8 cellular contexts compared by ENCODE assay signal in the genomic region with DNA sequence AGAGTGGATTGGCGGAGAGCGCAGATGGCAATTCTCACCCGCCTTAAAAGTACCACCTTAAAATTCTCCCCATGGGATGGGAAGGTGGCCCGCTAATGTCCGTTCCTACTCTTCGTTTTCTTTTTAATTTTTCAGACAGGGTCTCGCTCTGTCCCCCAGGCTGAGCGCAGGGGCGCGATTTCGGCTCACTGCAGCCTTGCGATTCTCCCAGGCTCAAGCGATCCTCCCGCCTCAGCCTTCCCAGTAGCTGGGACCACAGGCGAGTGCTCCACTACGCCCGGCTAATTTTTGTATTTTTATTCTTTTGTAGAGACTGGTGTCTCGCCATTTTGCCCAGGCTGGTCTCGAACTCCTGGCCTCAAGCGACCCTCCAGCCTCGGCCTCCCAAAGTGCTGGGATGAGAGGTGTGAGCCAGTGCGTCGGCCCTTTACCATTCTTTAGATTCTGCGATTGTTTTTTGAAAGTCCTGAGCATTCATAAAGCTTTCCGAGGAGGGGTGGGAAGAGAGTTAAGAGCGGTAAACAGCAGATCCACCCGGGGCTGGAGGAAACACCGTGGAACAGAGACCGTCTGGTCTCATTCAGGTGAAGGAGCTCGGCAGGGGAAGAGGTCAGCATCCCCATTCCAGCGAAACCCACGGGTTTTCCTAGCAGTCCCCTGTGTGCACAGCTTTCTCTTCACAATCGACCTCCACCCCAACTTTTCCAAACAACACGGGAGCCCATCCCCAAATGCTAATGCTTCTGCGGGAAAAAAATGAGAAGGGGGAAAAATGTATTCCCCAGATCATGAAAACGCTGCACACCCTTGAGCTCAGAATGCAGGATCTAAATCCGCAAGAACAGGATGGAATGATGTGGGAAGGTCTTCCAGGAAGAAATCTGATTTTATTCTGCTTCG.
DNase-seq lines count a peak whose midpoint lies in the region; ATAC-seq and TF ChIP-seq lines count a peak whose summit lies in the region.

No MANE protein-coding gene starts in this region.

- H2AFZ ChIP-seq in GM23248 (no peak overlapping the region), smooth muscle cell (ENCODE audit: low read depth) (peak overlapping the region; percentile 92)

- in situ Hi-C loops in GM23248 (cut with MboI) = no loop called here
- in situ Hi-C loops in KBM-7 (cut with MboI; ENCODE audit: low pct_unique_long_range_greater_than_20kb, low sequenced_read_pairs) = no loop called here

- H3K27ac Mint-ChIP-seq in WTC11 = no peak overlapping the region

- peak overlapping the region; percentile 53 for H3K4me3 ChIP-seq in GM23248
- peak overlapping the region; percentile 52 for H3K4me3 ChIP-seq in iPS-18a (ENCODE audit: low read length)
- peak overlapping the region; percentile 63 for H3K4me3 ChIP-seq in smooth muscle cell

- WGBS in GM23248 (ENCODE audit: low coverage in 1 of 2, low lambda C conversion rate in 2 of 2, missing lambda C conversion rate in 2 of 2), 2 experiments = 9 to 11% methylated on average over 38 of the region's 38 CpGs
- WGBS in smooth muscle cell (ENCODE audit: low lambda C conversion rate) = 32% methylated on average over 38 of the region's 38 CpGs

- DNase-seq in GM23248 = no peak
- no peak for DNase-seq in WTC11 (ENCODE audit: low spot score)
- DNase-seq in smooth muscle cell (lab: John Stamatoyannopoulos, UW; ENCODE audit: unreplicated experiment) = no peak
- DNase-seq in NCI-H1694 (lab: John Stamatoyannopoulos, UW) = no peak
- no peak for DNase-seq in Ammon's horn (ENCODE audit: low spot score)
- DNase-seq in KBM-7 = no peak

- peaks cover 55% of the 10 kb centered on the region for H3K27me3 Mint-ChIP-seq in WTC11 (ENCODE audit: low read depth)

- TF ChIP-seq CTCF in WTC11 (IDR thresholded peaks at IDR 0.05) = no peak
- no peak for TF ChIP-seq CTCF in smooth muscle cell (IDR thresholded peaks at IDR 0.05; ENCODE audit: borderline replicate concordance, insufficient read depth, poor library complexity, severe bottlenecking)

- peak overlapping the region; percentile 47 for H3K4me2 ChIP-seq in GM23248 (ENCODE audit: unreplicated experiment)
- H3K4me2 ChIP-seq in smooth muscle cell = peak overlapping the region; percentile 92

- peak overlapping the region; percentile 80 for H3K4me3 Mint-ChIP-seq in WTC11

- H3K9me3 Mint-ChIP-seq in WTC11 = no peaks in the 10 kb centered on the region

- H3K79me2 ChIP-seq in GM23248 (ENCODE audit: insufficient read depth) = no peaks in the 10 kb centered on the region
- H3K79me2 ChIP-seq in smooth muscle cell (ENCODE audit: low read depth) = peaks cover 41% of the 10 kb centered on the region

- no peaks in the 10 kb centered on the region for H3K9me3 ChIP-seq in GM23248 (ENCODE audit: low read depth)
- no peaks in the 10 kb centered on the region for H3K9me3 ChIP-seq in iPS-18a (ENCODE audit: control insufficient read depth, low read depth, low read length)
- H3K9me3 ChIP-seq in smooth muscle cell (replicated peaks; ENCODE audit: low read depth) = no peaks in the 10 kb centered on the region

- H4K20me1 ChIP-seq in GM23248 (ENCODE audit: insufficient read depth) (no peaks in the 10 kb centered on the region), smooth muscle cell (ENCODE audit: low read depth) (no peaks in the 10 kb centered on the region)

- H3K4me1 ChIP-seq in GM23248 (ENCODE audit: insufficient read depth) (no peaks in the 10 kb centered on the region), iPS-18a (ENCODE audit: control insufficient read depth, low read depth, low read length) (no peaks in the 10 kb centered on the region), smooth muscle cell (ENCODE audit: low read depth) (peaks cover 3% of the 10 kb centered on the region)

- H3K27ac ChIP-seq in GM23248 (no peak overlapping the region), iPS-18a (ENCODE audit: low read length) (no peak overlapping the region), smooth muscle cell (ENCODE audit: low read depth) (no peak overlapping the region)

- CTCF ChIA-PET in WTC11 (lab: Charles Lee) = interaction anchor here (0.8 to 3.5 kb wide), 12 partner anchors 12 to 445 kb away, joined by 3 to 27 read pairs (median 6); partner anchors contain the start of gene NR2C1

- H3K9ac ChIP-seq in GM23248 = no peak overlapping the region
- H3K9ac ChIP-seq in iPS-18a (ENCODE audit: low read length) = no peak overlapping the region
- H3K9ac ChIP-seq in smooth muscle cell (ENCODE audit: low read depth) = peak overlapping the region; percentile 56

- H3K9me2 ChIP-seq in GM23248 (ENCODE audit: insufficient read depth) = no peaks in the 10 kb centered on the region

- peaks cover 56% of the 10 kb centered on the region for H3K27me3 ChIP-seq in GM23248 (replicated peaks; ENCODE audit: insufficient read depth)
- peaks cover 52% of the 10 kb centered on the region for H3K27me3 ChIP-seq in iPS-18a (ENCODE audit: control insufficient read depth, insufficient read depth, low read length)
- H3K27me3 ChIP-seq in smooth muscle cell (ENCODE audit: low read depth) = no peaks in the 10 kb centered on the region

- H3K4me1 Mint-ChIP-seq in WTC11 = peaks cover 31% of the 10 kb centered on the region

- POLR2A ChIA-PET in WTC11 (lab: Charles Lee) = no interaction called here

- H3K36me3 ChIP-seq in GM23248 (ENCODE audit: low read depth) (no peaks in the 10 kb centered on the region), iPS-18a (ENCODE audit: control insufficient read depth, low read depth, low read length) (no peaks in the 10 kb centered on the region), smooth muscle cell (ENCODE audit: low read depth) (no peaks in the 10 kb centered on the region)

- ATAC-seq in WTC11 (peak; percentile 4), GM21367 (IDR thresholded peaks at IDR 0.05; ENCODE audit: unreplicated experiment) (no peak)

- no peaks in the 10 kb centered on the region for H3K36me3 Mint-ChIP-seq in WTC11

- H3F3A ChIP-seq in GM23248 (ENCODE audit: insufficient read depth) = no peaks in the 10 kb centered on the region
- no peaks in the 10 kb centered on the region for H3F3A ChIP-seq in smooth muscle cell (ENCODE audit: low read depth)

TF ChIP-seq in WTC11, 78 proteins besides CTCF, POLR2A, EP300 and RAD21:
- no peak for TF ChIP-seq NR3C1 (CRISPR knock-in tag; conservative IDR thresholded peaks at IDR 0.05; ENCODE audit: low read depth)
- TF ChIP-seq, protein P1, sequence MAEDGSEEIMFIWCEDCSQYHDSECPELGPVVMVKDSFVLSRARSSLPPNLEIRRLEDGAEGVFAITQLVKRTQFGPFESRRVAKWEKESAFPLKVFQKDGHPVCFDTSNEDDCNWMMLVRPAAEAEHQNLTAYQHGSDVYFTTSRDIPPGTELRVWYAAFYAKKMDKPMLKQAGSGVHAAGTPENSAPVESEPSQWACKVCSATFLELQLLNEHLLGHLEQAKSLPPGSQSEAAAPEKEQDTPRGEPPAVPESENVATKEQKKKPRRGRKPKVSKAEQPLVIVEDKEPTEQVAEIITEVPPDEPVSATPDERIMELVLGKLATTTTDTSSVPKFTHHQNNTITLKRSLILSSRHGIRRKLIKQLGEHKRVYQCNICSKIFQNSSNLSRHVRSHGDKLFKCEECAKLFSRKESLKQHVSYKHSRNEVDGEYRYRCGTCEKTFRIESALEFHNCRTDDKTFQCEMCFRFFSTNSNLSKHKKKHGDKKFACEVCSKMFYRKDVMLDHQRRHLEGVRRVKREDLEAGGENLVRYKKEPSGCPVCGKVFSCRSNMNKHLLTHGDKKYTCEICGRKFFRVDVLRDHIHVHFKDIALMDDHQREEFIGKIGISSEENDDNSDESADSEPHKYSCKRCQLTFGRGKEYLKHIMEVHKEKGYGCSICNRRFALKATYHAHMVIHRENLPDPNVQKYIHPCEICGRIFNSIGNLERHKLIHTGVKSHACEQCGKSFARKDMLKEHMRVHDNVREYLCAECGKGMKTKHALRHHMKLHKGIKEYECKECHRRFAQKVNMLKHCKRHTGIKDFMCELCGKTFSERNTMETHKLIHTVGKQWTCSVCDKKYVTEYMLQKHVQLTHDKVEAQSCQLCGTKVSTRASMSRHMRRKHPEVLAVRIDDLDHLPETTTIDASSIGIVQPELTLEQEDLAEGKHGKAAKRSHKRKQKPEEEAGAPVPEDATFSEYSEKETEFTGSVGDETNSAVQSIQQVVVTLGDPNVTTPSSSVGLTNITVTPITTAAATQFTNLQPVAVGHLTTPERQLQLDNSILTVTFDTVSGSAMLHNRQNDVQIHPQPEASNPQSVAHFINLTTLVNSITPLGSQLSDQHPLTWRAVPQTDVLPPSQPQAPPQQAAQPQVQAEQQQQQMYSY (CRISPR knock-in tag; IDR thresholded peaks at IDR 0.05) = 0 out of 2 replicates have a peak, but pooled peaks have one; percentile 14
- TF ChIP-seq, protein P2, sequence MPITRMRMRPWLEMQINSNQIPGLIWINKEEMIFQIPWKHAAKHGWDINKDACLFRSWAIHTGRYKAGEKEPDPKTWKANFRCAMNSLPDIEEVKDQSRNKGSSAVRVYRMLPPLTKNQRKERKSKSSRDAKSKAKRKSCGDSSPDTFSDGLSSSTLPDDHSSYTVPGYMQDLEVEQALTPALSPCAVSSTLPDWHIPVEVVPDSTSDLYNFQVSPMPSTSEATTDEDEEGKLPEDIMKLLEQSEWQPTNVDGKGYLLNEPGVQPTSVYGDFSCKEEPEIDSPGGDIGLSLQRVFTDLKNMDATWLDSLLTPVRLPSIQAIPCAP (CRISPR knock-in tag; IDR thresholded peaks at IDR 0.05) = no peak
